In genomic region chr1:243912347-243912746, GRCh38 we compare ENCODE assay signal across 36 cellular contexts.
DNase-seq lines count a peak whose midpoint lies in the region; ATAC-seq, FAIRE-seq and TF ChIP-seq lines count a peak whose summit lies in the region.
"Had no signal": no experiment of that assay in that cellular context is flagged by ENCODE, and none has a peak within 500 bp of the region (broad histone marks: within the 10 kb centered on the region; RNA-seq: fewer than 3 reads in every experiment).

No MANE protein-coding gene starts in this region.

- H3K36me3 Mint-ChIP-seq in activated naive CD4-positive, alpha-beta T cell treated with anti-CD3 and anti-CD28 coated beads, Interleukin-2, amount 10 ng/mL, durations not matched to agents 7 days and 5 days: no peaks in the 10 kb centered on the region
- H3K36me3 Mint-ChIP-seq in dendritic cell treated with granulocyte-macrophage colony-stimulating factor and Interleukin-4, amounts not matched to agents 40 ng/mL and 50 ng/mL, for 4 days (ENCODE audit: low read depth): no peaks in the 10 kb centered on the region
- H3K36me3 Mint-ChIP-seq: CD4-positive, alpha-beta memory T cell; CD4-positive, CD25-positive, alpha-beta regulatory T cell; CD8-positive, alpha-beta memory T cell; CD8-positive, alpha-beta T cell had no signal

- intact Hi-C loops in K562 (cut with micrococcal nuclease): no loop called here
- intact Hi-C loops in dendritic cell treated with granulocyte-macrophage colony-stimulating factor and Interleukin-4, amounts not matched to agents 40 ng/mL and 50 ng/mL, for 4 days (cut with micrococcal nuclease): no loop called here
- intact Hi-C loops in testis (cut with DNase I; ENCODE audit: low total_unique reads): no loop called here

- WGBS in K562 (ENCODE audit: insufficient coverage, low coverage, missing lambda C conversion rate): 0% methylated on average over 2 of the region's 2 CpGs
- 71 to 83% methylated on average over 2 of the region's 2 CpGs for WGBS in testis, 2 donors

- no peak for TF ChIP-seq POLR2A in K562 (conservative IDR thresholded peaks at IDR 0.05)
- TF ChIP-seq POLR2A in testis (IDR thresholded peaks at IDR 0.05): no peak

- CTCF ChIA-PET in activated naive CD4-positive, alpha-beta T cell treated with anti-CD3 and anti-CD28 coated beads, Interleukin-2, amount 10 ng/mL, durations not matched to agents 7 days and 5 days (lab: Charles Lee): no interaction called here
- CTCF ChIA-PET in HEK293 (lab: Yijun Ruan, JAX) (no interaction called here), K562 (lab: Yijun Ruan, JAX; ENCODE audit: low intra/inter-chr PET ratio) (no interaction called here)

- no peak overlapping the region for H3K4me3 Mint-ChIP-seq in activated naive CD4-positive, alpha-beta T cell treated with anti-CD3 and anti-CD28 coated beads, Interleukin-2, amount 10 ng/mL, durations not matched to agents 7 days and 5 days
- H3K4me3 Mint-ChIP-seq in dendritic cell treated with granulocyte-macrophage colony-stimulating factor and Interleukin-4, amounts not matched to agents 40 ng/mL and 50 ng/mL, for 4 days: no peak overlapping the region
- H3K4me3 Mint-ChIP-seq: B cell; CD14-positive monocyte; CD4-positive, alpha-beta memory T cell; CD4-positive, alpha-beta T cell; CD4-positive, CD25-positive, alpha-beta regulatory T cell; CD8-positive, alpha-beta memory T cell; CD8-positive, alpha-beta T cell had no signal

- no peaks in the 10 kb centered on the region for H4K20me1 ChIP-seq in K562 (replicated peaks; ENCODE audit: control insufficient read depth, insufficient read depth, low read length)
- H4K20me1 ChIP-seq: BLaER1; BLaER1 treated with 17β-estradiol and CSF1 and Interleukin-3, amounts not matched to agents 10 nM and 100 nM had no signal

- H3K36me3 ChIP-seq in HEK293 (ENCODE audit: control insufficient read depth in 2 of 2, insufficient read depth in 1 of 2, low read length in 2 of 2): no peaks in the 10 kb centered on the region
- no peaks in the 10 kb centered on the region for H3K36me3 ChIP-seq in K562 (ENCODE audit: control insufficient read depth, insufficient read depth, low read length)
- H3K36me3 ChIP-seq in testis (ENCODE audit: low read depth, missing control alignments): no peaks in the 10 kb centered on the region
- H3K36me3 ChIP-seq: BE2C; BLaER1; BLaER1 treated with 17β-estradiol and CSF1 and Interleukin-3, amounts not matched to agents 10 nM and 100 nM had no signal

- H3K27ac Mint-ChIP-seq in activated naive CD4-positive, alpha-beta T cell treated with anti-CD3 and anti-CD28 coated beads, Interleukin-2, amount 10 ng/mL, durations not matched to agents 7 days and 5 days: peak overlapping the region; percentile 34
- peak overlapping the region; percentile 3 for H3K27ac Mint-ChIP-seq in dendritic cell treated with granulocyte-macrophage colony-stimulating factor and Interleukin-4, amounts not matched to agents 40 ng/mL and 50 ng/mL, for 4 days
- H3K27ac Mint-ChIP-seq: B cell; CD4-positive, alpha-beta memory T cell; CD4-positive, alpha-beta T cell; CD8-positive, alpha-beta memory T cell; CD8-positive, alpha-beta T cell had no signal

- H2AFZ ChIP-seq in K562 (ENCODE audit: low read depth, low read length): no peak overlapping the region

- in situ Hi-C loops in K562 (cut with MboI): no loop called here

- FAIRE-seq in K562 (lab: Jason Lieb, UNC): no peak
- FAIRE-seq: A204.1 had no signal

- no peak for TF ChIP-seq EP300 in K562 (IDR thresholded peaks at IDR 0.05; ENCODE audit: low read length)

- H3K9me3 ChIP-seq in HEK293 (ENCODE audit: control insufficient read depth, insufficient read depth, low read depth, low read length): no peaks in the 10 kb centered on the region
- no peaks in the 10 kb centered on the region for H3K9me3 ChIP-seq in K562 (replicated peaks; ENCODE audit: control insufficient read depth, insufficient read depth, low read depth, low read length)
- H3K9me3 ChIP-seq in testis: no peaks in the 10 kb centered on the region
- H3K9me3 ChIP-seq: A549, BE2C, BLaER1, Caco-2 had no signal

- peaks cover 7% of the 10 kb centered on the region for H3K4me1 Mint-ChIP-seq in activated naive CD4-positive, alpha-beta T cell treated with anti-CD3 and anti-CD28 coated beads, Interleukin-2, amount 10 ng/mL, durations not matched to agents 7 days and 5 days
- peaks cover 18% of the 10 kb centered on the region for H3K4me1 Mint-ChIP-seq in dendritic cell treated with granulocyte-macrophage colony-stimulating factor and Interleukin-4, amounts not matched to agents 40 ng/mL and 50 ng/mL, for 4 days (ENCODE audit: low read depth)

- peaks cover 6 to 22% of the 10 kb centered on the region in 2 experiments for H3K27me3 ChIP-seq in K562 (ENCODE audit: control insufficient read depth in 2 of 2, insufficient read depth in 2 of 2, low read length in 2 of 2)
- H3K27me3 ChIP-seq in testis: no peaks in the 10 kb centered on the region
- H3K27me3 ChIP-seq: BE2C had no signal

- H3K9me3 Mint-ChIP-seq in activated naive CD4-positive, alpha-beta T cell treated with anti-CD3 and anti-CD28 coated beads, Interleukin-2, amount 10 ng/mL, durations not matched to agents 7 days and 5 days: no peaks in the 10 kb centered on the region
- peaks cover 9% of the 10 kb centered on the region for H3K9me3 Mint-ChIP-seq in dendritic cell treated with granulocyte-macrophage colony-stimulating factor and Interleukin-4, amounts not matched to agents 40 ng/mL and 50 ng/mL, for 4 days
- H3K9me3 Mint-ChIP-seq: CD4-positive, alpha-beta memory T cell; CD4-positive, alpha-beta T cell; CD8-positive, alpha-beta memory T cell; CD8-positive, alpha-beta T cell had no signal

- no peaks in the 10 kb centered on the region for H3K9me1 ChIP-seq in K562 (ENCODE audit: control insufficient read depth, insufficient read depth, low read length)

- peaks cover 26% of the 10 kb centered on the region for H3K27me3 Mint-ChIP-seq in activated naive CD4-positive, alpha-beta T cell treated with anti-CD3 and anti-CD28 coated beads, Interleukin-2, amount 10 ng/mL, durations not matched to agents 7 days and 5 days
- H3K27me3 Mint-ChIP-seq in dendritic cell treated with granulocyte-macrophage colony-stimulating factor and Interleukin-4, amounts not matched to agents 40 ng/mL and 50 ng/mL, for 4 days: peaks cover 29% of the 10 kb centered on the region

- H3K4me2 ChIP-seq in K562 (ENCODE audit: insufficient read depth, low read length): no peak overlapping the region
- H3K4me2 ChIP-seq: A549; BLaER1; BLaER1 treated with 17β-estradiol and CSF1 and Interleukin-3, amounts not matched to agents 10 nM and 100 nM had no signal

- no peak for ATAC-seq in K562
- ATAC-seq in GM18870 (IDR thresholded peaks at IDR 0.05; ENCODE audit: unreplicated experiment): no peak
- ATAC-seq: A549; CD8-positive, alpha-beta T cell had no signal

- H3K27ac ChIP-seq in HEK293 (ENCODE audit: extremely low read depth, low read depth, low read length) (no peak overlapping the region), K562 (ENCODE audit: extremely low read depth, low read depth, low read length) (no peak overlapping the region), testis (no peak overlapping the region)
- H3K27ac ChIP-seq: 22Rv1; A549; BLaER1; BLaER1 treated with 17β-estradiol and CSF1 and Interleukin-3, amounts not matched to agents 10 nM and 100 nM; C4-2B had no signal

- TF ChIP-seq RAD21 in K562 (CRISPR knock-in tag; conservative IDR thresholded peaks at IDR 0.05 in 1 of 2, IDR thresholded peaks at IDR 0.05 in 1 of 2): no peak

- no peak overlapping the region for H3K9ac ChIP-seq in K562 (ENCODE audit: insufficient read depth in 1 of 2, low read depth in 2 of 2, low read length in 2 of 2)
- H3K9ac ChIP-seq: BLaER1; BLaER1 treated with 17β-estradiol and CSF1 and Interleukin-3, amounts not matched to agents 10 nM and 100 nM had no signal

- DNase-seq in activated naive CD4-positive, alpha-beta T cell treated with anti-CD3 and anti-CD28 coated beads, Interleukin-2, amount 10 ng/mL, durations not matched to agents 7 days and 5 days: no peak
- no peak for DNase-seq in activated naive CD4-positive, alpha-beta T cell treated with Interleukin-2 at 50 U/mL for 16 hours
- no peak for DNase-seq in K562 (ENCODE audit: extremely low read depth in 1 of 4, low spot score in 3 of 4)
- no peak for DNase-seq in activated CD8-positive, alpha-beta memory T cell treated with anti-CD3 and anti-CD28 coated beads, Interleukin-2, amount 50 U/mL, for 48 hours
- DNase-seq in testis: no peak
- DNase-seq: 8988T; ACHN; AML-193; BE2C; C1 segment of cervical spinal cord; Caco-2; Calu3; CD4-positive, alpha-beta memory T cell; CD4-positive, alpha-beta T cell; CD4-positive, CD25-positive, alpha-beta regulatory T cell; CD8-positive, alpha-beta memory T cell; CD8-positive, alpha-beta T cell; COR-L47; DMS 273 treated with DMSO at 0.1 percent for 48 hours; DMS153; DMS53; DMS79; DMS79 treated with DMSO at 0.1 percent for 48 hours; DND-41; EL had no signal

- H3K4me1 ChIP-seq in HEK293 (ENCODE audit: control insufficient read depth, insufficient read depth, low read length) (peaks cover 3% of the 10 kb centered on the region; the same call in 1 of the 2 replicates), K562 (replicated peaks in 1 of 2; ENCODE audit: control insufficient read depth in 2 of 2, insufficient read depth in 2 of 2, low read length in 2 of 2) (peaks cover 0 to 4% of the 10 kb centered on the region in 2 experiments; a peak in 1 of 5 replicates), testis (peaks cover 5% of the 10 kb centered on the region)
- H3K4me1 ChIP-seq: BE2C, Caco-2 had no signal

- no peaks in the 10 kb centered on the region for H3K79me2 ChIP-seq in K562 (ENCODE audit: control insufficient read depth, insufficient read depth, low read length)

- TF ChIP-seq CTCF in HEK293 (tag by site-specific recombination; IDR thresholded peaks at IDR 0.05): no peak
- TF ChIP-seq CTCF in K562 (IDR thresholded peaks at IDR 0.05 in 2 of 3, conservative IDR thresholded peaks at IDR 0.05 in 1 of 3; ENCODE audit: insufficient read depth in 2 of 3, low read depth in 1 of 3, low read length in 3 of 3): no peak
- TF ChIP-seq CTCF in testis (IDR thresholded peaks at IDR 0.05): no peak

- BruUV-seq in K562 (replicated peaks; lab: Mats Ljungman, UMichigan): no TSS peak

- no peak overlapping the region for H3K4me3 ChIP-seq in HEK293 (ENCODE audit: low read depth, low read length)
- no peak overlapping the region for H3K4me3 ChIP-seq in K562
- no peak overlapping the region for H3K4me3 ChIP-seq in testis
- H3K4me3 ChIP-seq: A549; BLaER1; BLaER1 treated with 17β-estradiol and CSF1 and Interleukin-3, amounts not matched to agents 10 nM and 100 nM had no signal

- POLR2A ChIA-PET in HEK293 (lab: Yijun Ruan, JAX): no interaction called here
- POLR2A ChIA-PET in K562 (lab: Yijun Ruan, JAX): interaction anchor here (1.2 kb wide), 1 partner anchor 10 kb away, joined by 3 read pairs; no protein-coding TSS in a partner anchor

TF ChIP-seq in HEK293, 187 proteins besides CTCF, POLR2A, EP300 and RAD21 (continues in another document):
- TF ChIP-seq ZNF660 (tag by site-specific recombination; IDR thresholded peaks at IDR 0.05): no peak

TF ChIP-seq in K562, 482 proteins besides CTCF, POLR2A, EP300 and RAD21 (continues in another document):
- TF ChIP-seq ZNF124 (CRISPR knock-in tag; IDR thresholded peaks at IDR 0.05) (no peak), DMBX1 (CRISPR knock-in tag; IDR thresholded peaks at IDR 0.05; ENCODE audit: borderline replicate concordance) (no peak), ZNF217 (CRISPR knock-in tag; IDR thresholded peaks at IDR 0.05) (no peak)
